ENCODE assay signal across 21 cellular contexts in genomic region chr7:91957823-91958222, GRCh38. TPM values are rescaled to one million over a fixed set of nuclear protein-coding genes. Genes with fewer than 3 reads are reported as not detected.
A peak's percentile ranks its signal among the peaks of the same experiment; 100 is the strongest.
DNase-seq lines count a peak whose midpoint lies in the region; FAIRE-seq and TF ChIP-seq lines count a peak whose summit lies in the region.
"Had no signal": no experiment of that assay in that cellular context is flagged by ENCODE, and none has a peak within 500 bp of the region (broad histone marks: within the 10 kb centered on the region; RNA-seq: fewer than 3 reads in every experiment).

No MANE protein-coding gene starts in this region.

- intact Hi-C loops in kidney (cut with DNase I): no loop called here

- TF ChIP-seq CTCF in AG10803 (conservative IDR thresholded peaks at IDR 0.05; ENCODE audit: low read length): no peak
- no peak for TF ChIP-seq CTCF in brain microvascular endothelial cell (IDR thresholded peaks at IDR 0.05; ENCODE audit: low read depth, low read length, missing control alignments)
- TF ChIP-seq CTCF in kidney (IDR thresholded peaks at IDR 0.05; ENCODE audit: borderline replicate concordance, extremely low read depth, insufficient read depth): no peak

- peak; percentile 53 for FAIRE-seq in kidney (lab: Jason Lieb, UNC)
- FAIRE-seq: HTR-8/SVneo had no signal

- DNase-seq in AG10803 (ENCODE audit: low read depth): peak; percentile 11
- peak; percentile 6 for DNase-seq in EH (ENCODE audit: low read depth)
- DNase-seq in brain microvascular endothelial cell: peak; percentile 30
- no peak for DNase-seq in kidney
- no peak for DNase-seq in kidney tubule cell (ENCODE audit: low spot score)
- no peak for DNase-seq in NCI-H69 (lab: John Stamatoyannopoulos, UW)
- DNase-seq in RPMI8226: no peak
- DNase-seq in G401 (ENCODE audit: low spot score): no peak
- DNase-seq: DND-41, GDM1, Kasumi-1, MG63, NCI-H1048, NCI-H1436 treated with DMSO at 0.1 percent for 48 hours, NCI-H2081, NCI-H2171 treated with DMSO at 0.1 percent for 48 hours, NCI-H446, SHP77 treated with DMSO at 0.1 percent for 48 hours had no signal

- H3K4me3 ChIP-seq in AG10803 (ENCODE audit: low read length) (no peak overlapping the region), brain microvascular endothelial cell (ENCODE audit: low read depth, low read length) (no peak overlapping the region), kidney (ENCODE audit: low read length in 2 of 2) (no peak overlapping the region)
- H3K4me3 ChIP-seq: HAP-1, MG63 had no signal

- no peak overlapping the region for H3K9ac ChIP-seq in kidney (ENCODE audit: low read length in 2 of 2)

- no peaks in the 10 kb centered on the region for H3K4me1 ChIP-seq in kidney (ENCODE audit: control insufficient read depth in 1 of 2, insufficient read depth in 1 of 2, low read depth in 1 of 2, low read length in 2 of 2)
- H3K4me1 ChIP-seq: HAP-1 had no signal

- no peaks in the 10 kb centered on the region for H3K27me3 ChIP-seq in brain microvascular endothelial cell (replicated peaks)
- H3K27me3 ChIP-seq: MG63 had no signal

- H3K9me3 ChIP-seq in kidney (ENCODE audit: control insufficient read depth in 1 of 2, low read length in 2 of 2): no peaks in the 10 kb centered on the region
- H3K9me3 ChIP-seq: HAP-1, MG63 had no signal

- H3K27ac ChIP-seq in brain microvascular endothelial cell (no peak overlapping the region), kidney (ENCODE audit: low read depth in 2 of 2, low read length in 2 of 2) (no peak overlapping the region)
- H3K27ac ChIP-seq: C4-2B had no signal

- in situ Hi-C loops in brain microvascular endothelial cell (cut with HindIII; ENCODE audit: low pct_ligation_motif_present, low sequenced_read_pairs) (no loop called here), G401 (cut with HindIII; ENCODE audit: low sequenced_read_pairs) (no loop called here)

- no peaks in the 10 kb centered on the region for H3K36me3 ChIP-seq in brain microvascular endothelial cell (replicated peaks)
- no peaks in the 10 kb centered on the region for H3K36me3 ChIP-seq in kidney (ENCODE audit: control insufficient read depth in 1 of 2, insufficient read depth in 2 of 2, low read length in 2 of 2)
- H3K36me3 ChIP-seq: HAP-1, MG63 had no signal

RNA-seq across cellular contexts. Expression of gene AKAP9, which starts 17.2 kb away (rescaled TPM):
- 66.8 TPM for total RNA-seq in kidney
- 18.5 TPM for polyA plus RNA-seq in kidney (ENCODE audit: insufficient read depth, low read depth, low replicate concordance)
- total RNA-seq in G401 (2014; rRNA removed; shearing (Covaris generic)): 15.4 and 20.4 TPM in 2 replicates

Comparison
In these comparisons a context has a peak if more than half of its experiments do, and no peak if none do; other contexts are left out.
1. DNase-seq: peak in AG10803 (single experiment), EH (single experiment) and brain microvascular endothelial cell (single experiment); none in kidney (single experiment), kidney tubule cell (single experiment), NCI-H69 (single experiment), RPMI8226 (single experiment) and G401 (single experiment).